ENCODE assay signal across 10 cellular contexts in the genomic region with DNA sequence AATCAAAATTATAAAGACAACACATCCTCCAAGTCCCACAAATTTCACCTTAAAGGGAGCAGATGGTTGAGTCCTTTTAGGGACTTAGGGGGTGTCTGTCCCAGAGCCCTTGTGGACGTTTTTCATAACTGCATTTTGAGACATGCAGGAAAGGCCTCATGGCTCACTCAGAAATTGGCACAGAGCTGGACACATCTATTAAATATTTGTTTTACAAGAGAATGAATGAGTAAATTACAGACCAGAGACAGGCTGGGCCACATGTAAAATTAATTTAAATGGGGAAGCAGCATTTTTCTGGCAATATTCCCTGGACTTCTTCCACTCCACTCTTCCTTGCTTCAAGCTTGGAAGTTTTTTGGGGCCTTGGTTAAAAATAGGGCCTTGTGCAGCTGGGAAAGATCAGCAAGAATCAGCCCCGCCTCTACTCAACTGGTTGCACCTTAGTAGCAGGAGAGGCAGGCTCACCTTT. TPM values are rescaled to one million over a fixed set of nuclear protein-coding genes. Genes with fewer than 3 reads are reported as not detected.
DNase-seq lines count a peak whose midpoint lies in the region; ATAC-seq and TF ChIP-seq lines count a peak whose summit lies in the region.
"Had no signal": no experiment of that assay in that cellular context is flagged by ENCODE, and none has a peak within 500 bp of the region (broad histone marks: within the 10 kb centered on the region; RNA-seq: fewer than 3 reads in every experiment).

No MANE protein-coding gene starts in this region.

- BruUV-seq in Panc1 (replicated peaks; lab: Mats Ljungman, UMichigan), result no TSS peak

- no peak overlapping the region for H3K56ac ChIP-seq in mesendoderm (ENCODE audit: low read length)

- H3K9ac ChIP-seq in mesendoderm (ENCODE audit: low read length), result no peak overlapping the region

- H3K27ac ChIP-seq in Panc1 (ENCODE audit: low read length) (no peak overlapping the region), heart right ventricle (peak overlapping the region in 4 of 10 donors; percentile 2 to 53 (median 12)), mesendoderm (ENCODE audit: low read depth, low read length) (no peak overlapping the region), aorta (ENCODE audit: low read depth in 1 of 2, low read length in 2 of 2) (no peak overlapping the region)

- no peak overlapping the region for H3K4ac ChIP-seq in mesendoderm (ENCODE audit: low read depth, low read length)

- POLR2A ChIA-PET in Panc1 (lab: Charles Lee), result interaction anchor here (0.6 kb wide), 1 partner anchor 48 kb away, joined by 4 read pairs; no protein-coding TSS in a partner anchor

- no peak overlapping the region for H3K4me2 ChIP-seq in mesendoderm (ENCODE audit: low read length)

- 32 to 50% methylated on average over 2 of the region's 2 CpGs for WGBS in heart right ventricle, 2 donors
- no CpG with 5 or more reads among the region's 2 CpGs for WGBS in mesendoderm (ENCODE audit: extremely low coverage, insufficient coverage, low lambda C conversion rate)
- 7 to 13% methylated on average over 2 of the region's 2 CpGs for WGBS in aorta, 2 donors

- no peak overlapping the region for H4K8ac ChIP-seq in mesendoderm (ENCODE audit: low read depth, low read length)

- CTCF ChIA-PET in Panc1 (lab: Charles Lee), result no interaction called here

- no peaks in the 10 kb centered on the region for H3K79me1 ChIP-seq in mesendoderm (ENCODE audit: low read length)

- H3K36me3 ChIP-seq in Panc1 (ENCODE audit: control insufficient read depth, insufficient read depth, low read length), result peaks cover 18% of the 10 kb centered on the region
- H3K36me3 ChIP-seq in heart right ventricle, result peaks cover 0 to 95% (median 32%) of the 10 kb centered on the region in 9 donors
- H3K36me3 ChIP-seq in mesendoderm (ENCODE audit: control insufficient read depth, insufficient read depth, low read length), result peaks cover under 1% of the 10 kb centered on the region
- no peaks in the 10 kb centered on the region for H3K36me3 ChIP-seq in aorta (ENCODE audit: control insufficient read depth in 1 of 2, insufficient read depth in 2 of 2, low read length in 1 of 2)

- no peak overlapping the region for H2BK15ac ChIP-seq in mesendoderm (replicated peaks; ENCODE audit: low read depth)

- H3K18ac ChIP-seq in mesendoderm (ENCODE audit: low read length), result no peak overlapping the region

- H4K5ac ChIP-seq in mesendoderm (ENCODE audit: low read length), result no peak overlapping the region

- ATAC-seq in Right ventricle myocardium inferior (peak; percentile 20), Panc1 (0 out of 2 replicates have a peak, but pooled peaks have one; percentile 45), heart right ventricle (peak in 7 of 8 donors; percentile 24 to 67 (median 43)), aorta (ENCODE audit: low FRiP score) (no peak)

- H3K79me2 ChIP-seq in mesendoderm (ENCODE audit: control insufficient read depth, insufficient read depth, low read length), result no peaks in the 10 kb centered on the region

- no peak overlapping the region for H2AK5ac ChIP-seq in mesendoderm (ENCODE audit: low read length)

- no peaks in the 10 kb centered on the region for H3K9me3 ChIP-seq in Panc1 (ENCODE audit: control insufficient read depth, insufficient read depth, low read depth, low read length)
- no peaks in the 10 kb centered on the region for H3K9me3 ChIP-seq in heart right ventricle
- no peaks in the 10 kb centered on the region for H3K9me3 ChIP-seq in aorta (ENCODE audit: control insufficient read depth, low read length)

- H2BK120ac ChIP-seq in mesendoderm (ENCODE audit: low read depth, low read length), result no peak overlapping the region

- TF ChIP-seq CTCF in Panc1 (IDR thresholded peaks at IDR 0.05), result no peak; the same call in 1 of the 2 replicates
- peak in 7 of 9 donors; percentile 9 to 39 (median 29) for TF ChIP-seq CTCF in heart right ventricle (IDR thresholded peaks at IDR 0.05)

- DNase-seq in Right ventricle myocardium inferior (ENCODE audit: missing footprints), result no peak
- no peak for DNase-seq in cardiac septum (ENCODE audit: low spot score)
- no peak for DNase-seq in Panc1 (ENCODE audit: low read depth, low spot score)
- peak in 1 of 2 donors; percentile 46 for DNase-seq in heart right ventricle
- DNase-seq in mesendoderm, result no peak
- DNase-seq in aorta, result no peak
- no peak for DNase-seq in retina
- DNase-seq in Ammon's horn (ENCODE audit: low spot score), result no peak
- DNase-seq: CD4-positive, CD25-positive, alpha-beta regulatory T cell; posterior cingulate gyrus had no signal

- H3K27me3 ChIP-seq in Panc1 (ENCODE audit: control insufficient read depth, insufficient read depth, low read length) (no peaks in the 10 kb centered on the region), heart right ventricle (no peaks in the 10 kb centered on the region), mesendoderm (ENCODE audit: insufficient read depth, low read length, poor library complexity) (no peaks in the 10 kb centered on the region), aorta (ENCODE audit: control insufficient read depth in 1 of 2, insufficient read depth in 2 of 2, low read length in 1 of 2) (no peaks in the 10 kb centered on the region)

- H2BK5ac ChIP-seq in mesendoderm (ENCODE audit: low read length), result no peak overlapping the region

- in situ Hi-C loops in Panc1 (cut with HindIII; ENCODE audit: low pct_unique_long_range_greater_than_20kb, low sequenced_read_pairs), result no loop called here

- H3K4me1 ChIP-seq in Panc1 (ENCODE audit: control insufficient read depth, insufficient read depth, low read length), result no peaks in the 10 kb centered on the region; the same call in 1 of the 2 replicates
- H3K4me1 ChIP-seq in heart right ventricle, result peaks cover 0 to 35% (median 18%) of the 10 kb centered on the region in 9 donors
- H3K4me1 ChIP-seq in mesendoderm (ENCODE audit: control insufficient read depth, low read depth, low read length), result no peaks in the 10 kb centered on the region
- peaks cover 0 to 5% of the 10 kb centered on the region in 2 donors for H3K4me1 ChIP-seq in aorta (ENCODE audit: control insufficient read depth in 1 of 2, insufficient read depth in 2 of 2, low read length in 2 of 2)

- no peak overlapping the region for H3K4me3 ChIP-seq in Panc1 (ENCODE audit: low read depth in 2 of 2, low read length in 2 of 2)
- H3K4me3 ChIP-seq in heart right ventricle, result no peak overlapping the region
- H3K4me3 ChIP-seq in mesendoderm (ENCODE audit: low read length), result no peak overlapping the region
- H3K4me3 ChIP-seq in aorta (ENCODE audit: low read length in 2 of 2), result no peak overlapping the region

- intact Hi-C loops in Right ventricle myocardium inferior (cut with DNase I) (no loop called here), cardiac septum (cut with DNase I) (no loop called here), Panc1 (cut with micrococcal nuclease; ENCODE audit: unreplicated experiment) (no loop called here), heart right ventricle (cut with DNase I) (no loop called here), aorta (cut with DNase I) (no loop called here)

- no peak overlapping the region for H3K23ac ChIP-seq in mesendoderm (ENCODE audit: low read length)

RNA-seq across cellular contexts. Expression of a gene that starts 20.0 kb away (rescaled TPM):
- total RNA-seq in Right ventricle myocardium inferior (83.2 TPM), cardiac septum (55.1 TPM), Panc1 (2021; ENCODE audit: unreplicated experiment) (204 TPM), heart right ventricle (10 to 100 TPM; 33.3 to 84.8 (median 52.7) TPM), aorta (100 to 1,000 TPM; 120 to 196 TPM)
- polyA plus RNA-seq in Panc1 (2012; ENCODE audit: insufficient read length), result 141 TPM
- polyA plus RNA-seq in heart right ventricle (100 to 1,000 TPM in 1 of 2 donors, 10 to 100 TPM in 1; 84.0 to 145 TPM), aorta (100 to 1,000 TPM in 1 of 2 donors, 10 to 100 TPM in 1; 32.3 to 237 TPM)
- 60.6 TPM for polyA plus RNA-seq in mesendoderm (2013, experiment 1 of 2)
- polyA plus RNA-seq in mesendoderm (2013, experiment 2 of 2), result 59.6 TPM
